In genomic region chr6:138987643-138988468, GRCh38 we compare ENCODE assay signal across 8 cellular contexts.
A peak's percentile ranks its signal among the peaks of the same experiment; 100 is the strongest.
DNase-seq lines count a peak whose midpoint lies in the region; ATAC-seq lines count a peak whose summit lies in the region.

A gene with protein sequence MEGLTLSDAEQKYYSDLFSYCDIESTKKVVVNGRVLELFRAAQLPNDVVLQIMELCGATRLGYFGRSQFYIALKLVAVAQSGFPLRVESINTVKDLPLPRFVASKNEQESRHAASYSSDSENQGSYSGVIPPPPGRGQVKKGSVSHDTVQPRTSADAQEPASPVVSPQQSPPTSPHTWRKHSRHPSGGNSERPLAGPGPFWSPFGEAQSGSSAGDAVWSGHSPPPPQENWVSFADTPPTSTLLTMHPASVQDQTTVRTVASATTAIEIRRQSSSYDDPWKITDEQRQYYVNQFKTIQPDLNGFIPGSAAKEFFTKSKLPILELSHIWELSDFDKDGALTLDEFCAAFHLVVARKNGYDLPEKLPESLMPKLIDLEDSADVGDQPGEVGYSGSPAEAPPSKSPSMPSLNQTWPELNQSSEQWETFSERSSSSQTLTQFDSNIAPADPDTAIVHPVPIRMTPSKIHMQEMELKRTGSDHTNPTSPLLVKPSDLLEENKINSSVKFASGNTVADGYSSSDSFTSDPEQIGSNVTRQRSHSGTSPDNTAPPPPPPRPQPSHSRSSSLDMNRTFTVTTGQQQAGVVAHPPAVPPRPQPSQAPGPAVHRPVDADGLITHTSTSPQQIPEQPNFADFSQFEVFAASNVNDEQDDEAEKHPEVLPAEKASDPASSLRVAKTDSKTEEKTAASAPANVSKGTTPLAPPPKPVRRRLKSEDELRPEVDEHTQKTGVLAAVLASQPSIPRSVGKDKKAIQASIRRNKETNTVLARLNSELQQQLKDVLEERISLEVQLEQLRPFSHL (minus strand): TSS chr6:138988253. CDS start chr6:138987682, 571 bp downstream.

- peak within 1 kb of the TSS; percentile 38 for H3K27ac ChIP-seq in caudate nucleus (ENCODE audit: low read depth, low read length)

- DNase-seq in AG08395 (ENCODE audit: low spot score) (peak; percentile 95), NCI-H2227 (lab: John Stamatoyannopoulos, UW; ENCODE audit: unreplicated experiment) (peak; percentile 93), caudate nucleus (lab: John Stamatoyannopoulos, UW) (peak in 60 of 61 donors; percentile 32 to 92 (median 80)), iris pigment epithelial cell (ENCODE audit: low read depth) (peak; percentile 86)
- DNase-seq in activated CD4-positive, CD25-positive, alpha-beta regulatory T cell (lab: John Stamatoyannopoulos, UW) = peak; percentile 83 to 90 (median 86)
- DNase-seq in stimulated activated CD4-positive, alpha-beta T cell treated with anti-CD3 and anti-CD28 coated beads, Interleukin-12 subunit alpha, Interleukin-12 subunit beta, amount 100 ng/mL, for 4 hours = peak; percentile 92

- peak; percentile 75 for ATAC-seq in GM18870 (IDR thresholded peaks at IDR 0.05; ENCODE audit: unreplicated experiment)
- peak; percentile 93 for ATAC-seq in HG03108 (IDR thresholded peaks at IDR 0.05; ENCODE audit: unreplicated experiment)

Comparison
In these comparisons a context has a peak if more than half of its experiments do, and no peak if none do; other contexts are left out.
1. Peak in every context shown above with its lines: DNase-seq, ATAC-seq and H3K27ac ChIP-seq.